12 cellular contexts compared by ENCODE assay signal in genomic region chr13:110312669-110313031, GRCh38. TPM values are rescaled to one million over a fixed set of nuclear protein-coding genes. Genes with fewer than 3 reads are reported as not detected.
A peak's percentile ranks its signal among the peaks of the same experiment; 100 is the strongest.
DNase-seq lines count a peak whose midpoint lies in the region; ATAC-seq, FAIRE-seq and TF ChIP-seq lines count a peak whose summit lies in the region.
"Had no signal": no experiment of that assay in that cellular context is flagged by ENCODE, and none has a peak within 500 bp of the region (broad histone marks: within the 10 kb centered on the region; RNA-seq: fewer than 3 reads in every experiment).

No MANE protein-coding gene starts in this region.

- peaks cover 4 to 23% (median 19%) of the 10 kb centered on the region in 3 donors for H3K27me3 Mint-ChIP-seq in immature natural killer cell (ENCODE audit: low read depth in 3 of 3)

- H2AFZ ChIP-seq in ACC112 (ENCODE audit: low read length, unreplicated experiment) (no peak overlapping the region), endothelial cell of umbilical vein (ENCODE audit: low read depth, low read length) (no peak overlapping the region)

- no TSS peak for BruUV-seq in endothelial cell of umbilical vein (replicated peaks; lab: Mats Ljungman, UMichigan)

- H3K4me3 ChIP-seq in ACC112 (ENCODE audit: low read depth, low read length) (no peak overlapping the region), endothelial cell of umbilical vein (replicated peaks in 1 of 3; ENCODE audit: insufficient read depth in 1 of 3, low read depth in 1 of 3, low read length in 3 of 3) (no peak overlapping the region)

- H3K27ac ChIP-seq in ACC112 (ENCODE audit: low read depth, low read length) (0 out of 2 replicates have a peak overlapping the region, but pooled peaks have one; percentile 8), endothelial cell of umbilical vein (ENCODE audit: insufficient read depth, low read depth, low read length) (no peak overlapping the region)
- H3K27ac ChIP-seq: C4-2B had no signal

- ATAC-seq in HG03521 (IDR thresholded peaks at IDR 0.05; ENCODE audit: unreplicated experiment) (no peak), GM19452 (IDR thresholded peaks at IDR 0.05; ENCODE audit: unreplicated experiment) (no peak)
- ATAC-seq: left colon; stimulated activated memory B cell treated with anti-CD40 and anti-IgM and Interleukin-4, amounts not matched to agents 10 μg/mL and 1 μg/mL and 100 μg/mL, for 72 hours had no signal

- H3K79me2 ChIP-seq in ACC112 (ENCODE audit: control insufficient read depth, insufficient read depth, low read length, unreplicated experiment) (peaks cover 77% of the 10 kb centered on the region), endothelial cell of umbilical vein (ENCODE audit: control insufficient read depth, insufficient read depth, low read length) (peaks cover 84% of the 10 kb centered on the region)

- H3K9me3 Mint-ChIP-seq in immature natural killer cell: peaks cover 0 to 5% (median 0%) of the 10 kb centered on the region in 6 donors

- no peaks in the 10 kb centered on the region for H3K9me3 ChIP-seq in endothelial cell of umbilical vein (replicated peaks; ENCODE audit: control insufficient read depth, insufficient read depth, low read length)

- H3K4me3 Mint-ChIP-seq in immature natural killer cell: no peak overlapping the region
- H3K4me3 Mint-ChIP-seq: stimulated activated memory B cell treated with anti-CD40 and anti-IgM and Interleukin-4, amounts not matched to agents 10 μg/mL and 1 μg/mL and 100 μg/mL, for 72 hours had no signal

- CTCF ChIA-PET in endothelial cell of umbilical vein (lab: Charles Lee): interaction anchor here (1.0 to 1.9 kb wide), 4 partner anchors 9 to 100 kb away, joined by 3 to 5 read pairs (median 4); no protein-coding TSS in a partner anchor

- H3K27me3 ChIP-seq in ACC112 (ENCODE audit: insufficient read depth, low read length) (no peaks in the 10 kb centered on the region), endothelial cell of umbilical vein (ENCODE audit: control insufficient read depth in 2 of 2, insufficient read depth in 2 of 2, low read length in 2 of 2) (no peaks in the 10 kb centered on the region)

- H3K36me3 Mint-ChIP-seq in immature natural killer cell: no peaks in the 10 kb centered on the region
- H3K36me3 Mint-ChIP-seq: stimulated activated memory B cell treated with anti-CD40 and anti-IgM and Interleukin-4, amounts not matched to agents 10 μg/mL and 1 μg/mL and 100 μg/mL, for 72 hours had no signal

- no peaks in the 10 kb centered on the region for H3K9me1 ChIP-seq in endothelial cell of umbilical vein (replicated peaks; ENCODE audit: control insufficient read depth, extremely low read depth, insufficient read depth, low read length)

- H3K4me1 ChIP-seq in ACC112 (ENCODE audit: control insufficient read depth, insufficient read depth, low read length, unreplicated experiment) (peaks cover 22% of the 10 kb centered on the region), endothelial cell of umbilical vein (ENCODE audit: control insufficient read depth, extremely low read depth, insufficient read depth, low read length) (peaks cover 34% of the 10 kb centered on the region)

- intact Hi-C loops in endothelial cell of umbilical vein (cut with micrococcal nuclease): no loop called here

- no peak for TF ChIP-seq CTCF in endothelial cell of umbilical vein (IDR thresholded peaks at IDR 0.05; ENCODE audit: extremely low read depth in 1 of 2, insufficient read depth in 1 of 2, low read depth in 1 of 2, low read length in 2 of 2)

- H3K9ac ChIP-seq in endothelial cell of umbilical vein (replicated peaks; ENCODE audit: extremely low read depth, insufficient read depth, low read length): no peak overlapping the region

- DNase-seq in M059J (ENCODE audit: low read depth) (peak; percentile 83), endothelial cell of umbilical vein (ENCODE audit: low read depth, low spot score) (no peak), myocyte (ENCODE audit: low read depth) (peak; percentile 30), ecto neural progenitor cell (ENCODE audit: low spot score) (no peak), immature natural killer cell (no peak)
- DNase-seq: activated T-cell treated with anti-CD3 and anti-CD28 coated beads for 4 hours, left colon had no signal

- dilution Hi-C loops in endothelial cell of umbilical vein (cut with MboI; ENCODE audit: extremely low pct_ligation_motif_present, low sequenced_read_pairs): no loop called here

- H3K4me2 ChIP-seq in endothelial cell of umbilical vein (ENCODE audit: insufficient read depth, low read length): no peak overlapping the region

- H3K36me3 ChIP-seq in ACC112 (ENCODE audit: insufficient read depth, low read length): peaks cover 13% of the 10 kb centered on the region; the same call in 1 of the 2 replicates
- H3K36me3 ChIP-seq in endothelial cell of umbilical vein (ENCODE audit: control insufficient read depth in 2 of 2, extremely low read depth in 1 of 2, insufficient read depth in 2 of 2, low read length in 2 of 2): peaks cover 10 to 15% of the 10 kb centered on the region in 2 experiments

- peak; percentile 71 for FAIRE-seq in endothelial cell of umbilical vein (lab: Jason Lieb, UNC)

- no peaks in the 10 kb centered on the region for H3K4me1 Mint-ChIP-seq in immature natural killer cell
- H3K4me1 Mint-ChIP-seq: stimulated activated memory B cell treated with anti-CD40 and anti-IgM and Interleukin-4, amounts not matched to agents 10 μg/mL and 1 μg/mL and 100 μg/mL, for 72 hours had no signal

- POLR2A ChIA-PET in endothelial cell of umbilical vein (lab: Charles Lee): no interaction called here

- TF ChIP-seq POLR2A in endothelial cell of umbilical vein (IDR thresholded peaks at IDR 0.05; ENCODE audit: low read depth, low read length): no peak

- H3K27ac Mint-ChIP-seq in immature natural killer cell: no peak overlapping the region
- H3K27ac Mint-ChIP-seq: stimulated activated memory B cell treated with anti-CD40 and anti-IgM and Interleukin-4, amounts not matched to agents 10 μg/mL and 1 μg/mL and 100 μg/mL, for 72 hours had no signal

- no peaks in the 10 kb centered on the region for H4K20me1 ChIP-seq in endothelial cell of umbilical vein (replicated peaks; ENCODE audit: control insufficient read depth, extremely low read depth, insufficient read depth, low read length)

TF ChIP-seq in endothelial cell of umbilical vein, 7 proteins besides CTCF, POLR2A, EP300 and RAD21:
- TF ChIP-seq JUN (IDR thresholded peaks at IDR 0.05; ENCODE audit: borderline replicate concordance, insufficient read depth, insufficient read length, low read depth) (no peak), EZH2 (IDR thresholded peaks at IDR 0.05; ENCODE audit: borderline replicate concordance, low read depth, low read length, severe bottlenecking) (no peak), GATA2 (IDR thresholded peaks at IDR 0.05; ENCODE audit: insufficient read depth, insufficient read length, low read depth, low read length) (no peak), MAX (IDR thresholded peaks at IDR 0.05; ENCODE audit: insufficient read depth, insufficient read length) (no peak), POLR2AphosphoS5 (IDR thresholded peaks at IDR 0.05; ENCODE audit: insufficient read depth, low read depth, low read length) (no peak), MYC (IDR thresholded peaks at IDR 0.05; ENCODE audit: low read depth, low read length) (no peak), FOS (IDR thresholded peaks at IDR 0.05; ENCODE audit: borderline replicate concordance, insufficient read depth, low read length) (no peak)

RNA-seq across cellular contexts. Expression of gene COL4A2, which starts 5.6 kb away (rescaled TPM):
- total RNA-seq in M059J (2014; rRNA removed; shearing (Covaris generic)): 110 and 205 TPM in 2 replicates
- total RNA-seq in endothelial cell of umbilical vein (792 and 935 TPM in 2 replicates), myocyte (71.7 and 77.6 TPM in 2 replicates)
- polyA plus RNA-seq in endothelial cell of umbilical vein (940 and 1,366 TPM in 2 replicates), immature natural killer cell (not detected)
- polyA plus RNA-seq in endothelial cell of umbilical vein (2011; cell fraction: cytosol; rRNA removed): 563 and 570 TPM in 2 replicates
- polyA plus RNA-seq in endothelial cell of umbilical vein (2011; cell fraction: nucleus; rRNA removed): 716 and 1,073 TPM in 2 replicates
- 398 and 736 TPM in 2 replicates for polyA plus RNA-seq in endothelial cell of umbilical vein (2012)
- 769 and 809 TPM in 2 replicates for polyA minus RNA-seq in endothelial cell of umbilical vein
- 4.8 TPM for polyA minus RNA-seq in endothelial cell of umbilical vein (2011; cell fraction: cytosol; rRNA and poly(A)+ RNA removed)
- 669 and 809 TPM in 2 replicates for polyA minus RNA-seq in endothelial cell of umbilical vein (2011; cell fraction: nucleus; rRNA and poly(A)+ RNA removed)
- polyA plus RNA-seq in myocyte (2012): 261 TPM

RNA-seq across cellular contexts. Expression of gene COL4A1, which starts 5.7 kb away (rescaled TPM):
- total RNA-seq in M059J (2014; rRNA removed; shearing (Covaris generic)): 59.5 and 99.9 TPM in 2 replicates
- total RNA-seq in endothelial cell of umbilical vein (1,119 and 1,341 TPM in 2 replicates), myocyte (115 and 128 TPM in 2 replicates)
- polyA plus RNA-seq in endothelial cell of umbilical vein (379 and 384 TPM in 2 replicates), immature natural killer cell (not detected)
- polyA plus RNA-seq in endothelial cell of umbilical vein (2011; cell fraction: cytosol; rRNA removed): 305 and 353 TPM in 2 replicates
- 509 and 510 TPM in 2 replicates for polyA plus RNA-seq in endothelial cell of umbilical vein (2011; cell fraction: nucleus; rRNA removed)
- polyA plus RNA-seq in endothelial cell of umbilical vein (2012): 493 and 639 TPM in 2 replicates
- 611 and 680 TPM in 2 replicates for polyA minus RNA-seq in endothelial cell of umbilical vein
- 2.3 TPM for polyA minus RNA-seq in endothelial cell of umbilical vein (2011; cell fraction: cytosol; rRNA and poly(A)+ RNA removed)
- 490 and 493 TPM in 2 replicates for polyA minus RNA-seq in endothelial cell of umbilical vein (2011; cell fraction: nucleus; rRNA and poly(A)+ RNA removed)
- polyA plus RNA-seq in myocyte (2012): 251 TPM

Comparison
In these comparisons a context has a peak if more than half of its experiments do, and no peak if none do; other contexts are left out.
1. DNase-seq: peak in M059J (single experiment) and myocyte (single experiment); none in endothelial cell of umbilical vein (single experiment), ecto neural progenitor cell (single experiment) and immature natural killer cell (0 of 3).